Comparison of ENCODE assay signal across 20 cellular contexts in genomic region chr9:96067551-96068076, GRCh38.
"Had no signal": no experiment of that assay in that cellular context is flagged by ENCODE, and none has a peak within 500 bp of the region (broad histone marks: within the 10 kb centered on the region; RNA-seq: fewer than 3 reads in every experiment).

No MANE protein-coding gene starts in this region.

- H3K27ac ChIP-seq: right atrium auricular region, upper lobe of left lung, WERI-Rb-1 had no signal

- H3K9me3 ChIP-seq: right atrium auricular region, upper lobe of left lung had no signal

- H3K36me3 ChIP-seq: right atrium auricular region, upper lobe of left lung, WERI-Rb-1 had no signal

- ATAC-seq: activated T-cell treated with anti-CD3 and anti-CD28 coated beads, Interleukin-2, amount 50 U/mL, for 72 hours; esophagus mucosa; left colon had no signal

- FAIRE-seq: bronchial epithelial cell, small intestine had no signal

- H3K27me3 ChIP-seq: right atrium auricular region, upper lobe of left lung had no signal

- H3K4me3 ChIP-seq: right atrium auricular region, upper lobe of left lung had no signal

- DNase-seq: activated CD4-positive, alpha-beta T cell treated with anti-CD3 and anti-CD28 coated beads for 1 hour; activated CD4-positive, alpha-beta T cell treated with anti-CD3 and anti-CD28 coated beads, Interleukin-2, amount 50 U/mL, for 4 hours; activated gamma-delta T cell treated with Interleukin-2 at 50 U/mL for 16 hours; activated T-cell treated with anti-CD3 and anti-CD28 coated beads, Interleukin-2, amount 50 U/mL, for 72 hours; cerebellar nuclear complex; cortex of kidney; effector CD4-positive, alpha-beta T cell; hippocampal formation; islet precursor cell; left colon; mammary epithelial cell; occipital lobe; small intestine; stimulated activated CD4-positive, alpha-beta T cell treated with anti-CD3 and anti-CD28 coated beads, Interleukin-15, amount 100 ng/mL, for 24 hours; stimulated activated CD4-positive, alpha-beta T cell treated with anti-CD3 and anti-CD28 coated beads, Interleukin-2, amount 100 ng/mL, for 48 hours; WERI-Rb-1 had no signal

- H3K4me1 ChIP-seq: right atrium auricular region, upper lobe of left lung had no signal
